1 cellular context compared by ENCODE assay signal in the genomic region with DNA sequence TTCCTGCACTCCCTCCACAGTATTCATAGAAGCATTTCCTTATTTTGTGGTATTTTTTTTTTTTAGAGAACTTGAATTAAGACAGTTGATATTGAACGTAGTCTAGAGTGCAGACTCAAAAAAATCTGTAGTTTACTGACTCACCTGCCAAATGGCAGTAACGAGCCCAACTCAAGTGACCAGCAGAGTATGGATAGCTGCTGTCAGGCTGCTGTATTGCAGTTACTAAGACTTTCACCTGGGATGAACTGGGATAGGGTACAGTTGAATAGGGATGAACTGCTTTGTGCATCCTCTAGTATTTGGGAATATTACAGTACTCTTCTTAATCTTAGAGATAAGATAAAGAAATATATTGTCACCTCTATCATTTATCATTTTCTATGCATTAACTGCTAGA.
TF ChIP-seq lines count a peak whose summit lies in the region.

No MANE protein-coding gene starts in this region.

TF ChIP-seq in IMR-90, 13 proteins besides CTCF, POLR2A, EP300 and RAD21 (continued from another document):
- TF ChIP-seq MXI1 (IDR thresholded peaks at IDR 0.05; ENCODE audit: borderline replicate concordance, low read depth, low read length) (no peak), SMC3 (IDR thresholded peaks at IDR 0.05; ENCODE audit: low read depth, low read length) (no peak), MAFK (IDR thresholded peaks at IDR 0.05; ENCODE audit: low read depth, low read length) (no peak), NFE2L2 (IDR thresholded peaks at IDR 0.05; ENCODE audit: low read depth, low read length) (no peak), FOS (IDR thresholded peaks at IDR 0.05; ENCODE audit: low read depth, low read length) (no peak), CHD1 (IDR thresholded peaks at IDR 0.05; ENCODE audit: low read depth, low read length) (no peak), MAZ (IDR thresholded peaks at IDR 0.05; ENCODE audit: borderline replicate concordance, low read depth, low read length) (no peak)
